In the genomic region with DNA sequence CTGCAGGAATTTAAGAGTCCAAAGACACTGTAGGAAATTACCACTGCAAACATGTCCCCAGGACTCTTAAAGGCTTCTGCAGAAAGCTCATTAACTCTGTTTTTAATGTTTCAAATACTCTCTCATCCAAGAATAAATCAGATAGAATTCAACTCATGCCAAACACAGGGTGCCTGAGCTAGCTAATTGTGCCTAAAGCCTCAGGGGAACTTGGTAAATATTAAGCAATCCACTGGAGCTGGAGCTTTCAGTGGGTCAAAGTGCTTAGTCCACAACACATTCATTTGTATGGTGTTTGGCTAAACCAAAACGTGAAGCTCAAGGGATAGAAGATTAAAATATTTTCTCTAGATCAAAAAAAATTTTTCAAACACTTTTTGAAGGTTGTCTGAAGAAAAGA, we compare ENCODE assay signal across 15 cellular contexts.
DNase-seq lines count a peak whose midpoint lies in the region; ATAC-seq and TF ChIP-seq lines count a peak whose summit lies in the region.
"Had no signal": no experiment of that assay in that cellular context is flagged by ENCODE, and none has a peak within 500 bp of the region (broad histone marks: within the 10 kb centered on the region; RNA-seq: fewer than 3 reads in every experiment).

No MANE protein-coding gene starts in this region.

- POLR2A ChIA-PET in CD8-positive, alpha-beta memory T cell (lab: Charles Lee): no interaction called here

- H3K27ac ChIP-seq in left ventricle myocardium inferior (replicated peaks): no peak overlapping the region
- peak overlapping the region; percentile 32 for H3K27ac ChIP-seq in muscle layer of colon (ENCODE audit: low read depth, low read length)
- no peak overlapping the region for H3K27ac ChIP-seq in CD8-positive, alpha-beta memory T cell (ENCODE audit: low read depth, low read length)
- no peak overlapping the region for H3K27ac ChIP-seq in WERI-Rb-1
- H3K27ac ChIP-seq: ovary had no signal

- H3K9me3 Mint-ChIP-seq in CD8-positive, alpha-beta memory T cell: peaks cover 0 to 4% (median 0%) of the 10 kb centered on the region in 5 donors
- no peaks in the 10 kb centered on the region for H3K9me3 Mint-ChIP-seq in stimulated activated naive B cell treated with anti-CD40 and anti-IgM and Interleukin-4, amounts not matched to agents 10 μg/mL and 1 μg/mL and 100 μg/mL, for 72 hours
- H3K9me3 Mint-ChIP-seq: activated CD8-positive, alpha-beta T cell treated with anti-CD3 and anti-CD28 coated beads for 36 hours; activated T-helper 2 cell treated with anti-CD3 and anti-CD28 coated beads, Interferon-gamma antibody, Interleukin-2, Interleukin-4, amounts not matched to agents 10 μg/mL and 5 μg/mL and 100 μg/mL, durations not matched to agents 14 hours and 24 hours and 36 hours; mesothelial cell of epicardium had no signal

- TF ChIP-seq CTCF in left ventricle myocardium inferior (IDR thresholded peaks at IDR 0.05; ENCODE audit: borderline replicate concordance): no peak
- no peak for TF ChIP-seq CTCF in fibroblast of mammary gland (conservative IDR thresholded peaks at IDR 0.05; ENCODE audit: control insufficient read depth, insufficient read depth, low read depth, low read length)
- TF ChIP-seq CTCF in WERI-Rb-1 (IDR thresholded peaks at IDR 0.05; ENCODE audit: low read depth, low read length): no peak

- no peak overlapping the region for H3K4me3 Mint-ChIP-seq in CD8-positive, alpha-beta memory T cell
- H3K4me3 Mint-ChIP-seq in stimulated activated naive B cell treated with anti-CD40 and anti-IgM and Interleukin-4, amounts not matched to agents 10 μg/mL and 1 μg/mL and 100 μg/mL, for 72 hours: no peak overlapping the region
- H3K4me3 Mint-ChIP-seq: activated CD8-positive, alpha-beta T cell treated with anti-CD3 and anti-CD28 coated beads for 36 hours; mesothelial cell of epicardium had no signal

- DNase-seq in left ventricle myocardium superior (no peak), left ventricle myocardium inferior (no peak), fibroblast of mammary gland (ENCODE audit: low read depth) (peak; percentile 65), WERI-Rb-1 (no peak)
- DNase-seq in stimulated activated naive CD4-positive, alpha-beta T cell treated with Interleukin-2 at 50 U/mL for 16 hours (lab: John Stamatoyannopoulos, UW): no peak
- DNase-seq in CD8-positive, alpha-beta memory T cell: no peak
- no peak for DNase-seq in stimulated activated naive B cell treated with anti-CD40 and anti-IgM and Interleukin-4, amounts not matched to agents 10 μg/mL and 1 μg/mL and 100 μg/mL, for 72 hours
- DNase-seq: activated CD8-positive, alpha-beta T cell treated with anti-CD3 and anti-CD28 coated beads for 36 hours; MV-4-11; ovary; stimulated activated CD4-positive, alpha-beta T cell treated with anti-CD3 and anti-CD28 coated beads, Interleukin-15, amount 100 ng/mL, for 24 hours; transverse colon had no signal

- no peaks in the 10 kb centered on the region for H3K36me3 ChIP-seq in left ventricle myocardium inferior
- no peaks in the 10 kb centered on the region for H3K36me3 ChIP-seq in muscle layer of colon (ENCODE audit: insufficient read depth, low read length)
- H3K36me3 ChIP-seq in CD8-positive, alpha-beta memory T cell (ENCODE audit: insufficient read depth, low read length): no peaks in the 10 kb centered on the region
- H3K36me3 ChIP-seq in WERI-Rb-1: no peaks in the 10 kb centered on the region
- H3K36me3 ChIP-seq: ovary, transverse colon had no signal

- H3K27me3 ChIP-seq in left ventricle myocardium inferior (ENCODE audit: low read depth) (no peaks in the 10 kb centered on the region), muscle layer of colon (ENCODE audit: control insufficient read depth in 1 of 2, insufficient read depth in 2 of 2, low read length in 2 of 2) (no peaks in the 10 kb centered on the region), WERI-Rb-1 (ENCODE audit: insufficient read depth, low read depth, severe bottlenecking) (no peaks in the 10 kb centered on the region)
- no peaks in the 10 kb centered on the region for H3K27me3 ChIP-seq in CD8-positive, alpha-beta memory T cell (ENCODE audit: insufficient read depth, low read length, poor library complexity, severe bottlenecking)
- H3K27me3 ChIP-seq: ovary, transverse colon had no signal

- no peaks in the 10 kb centered on the region for H3K27me3 Mint-ChIP-seq in CD8-positive, alpha-beta memory T cell
- no peaks in the 10 kb centered on the region for H3K27me3 Mint-ChIP-seq in stimulated activated naive B cell treated with anti-CD40 and anti-IgM and Interleukin-4, amounts not matched to agents 10 μg/mL and 1 μg/mL and 100 μg/mL, for 72 hours

- intact Hi-C loops in left ventricle myocardium superior (cut with micrococcal nuclease): no loop called here
- intact Hi-C loops in left ventricle myocardium inferior (cut with micrococcal nuclease): no loop called here

- no peaks in the 10 kb centered on the region for H3K9me3 ChIP-seq in left ventricle myocardium inferior (replicated peaks)
- H3K9me3 ChIP-seq in muscle layer of colon (ENCODE audit: low read length): no peaks in the 10 kb centered on the region
- no peaks in the 10 kb centered on the region for H3K9me3 ChIP-seq in CD8-positive, alpha-beta memory T cell (ENCODE audit: low read length)
- H3K9me3 ChIP-seq in WERI-Rb-1 (ENCODE audit: severe bottlenecking): no peaks in the 10 kb centered on the region
- H3K9me3 ChIP-seq: ovary, transverse colon had no signal

- CTCF ChIA-PET in CD8-positive, alpha-beta memory T cell (lab: Charles Lee): no interaction called here

- peak; percentile 52 for ATAC-seq in left ventricle myocardium superior
- ATAC-seq in stimulated activated naive B cell treated with anti-CD40 and anti-IgM and Interleukin-4, amounts not matched to agents 10 μg/mL and 1 μg/mL and 100 μg/mL, for 72 hours (replicated peaks): no peak
- ATAC-seq: activated CD8-positive, alpha-beta T cell treated with anti-CD3 and anti-CD28 coated beads for 36 hours had no signal

- H3K9ac ChIP-seq in muscle layer of colon (ENCODE audit: low read length): no peak overlapping the region

- no peak overlapping the region for H3K4me3 ChIP-seq in left ventricle myocardium inferior
- no peak overlapping the region for H3K4me3 ChIP-seq in fibroblast of mammary gland (ENCODE audit: control insufficient read depth, low read depth, low read length)
- no peak overlapping the region for H3K4me3 ChIP-seq in muscle layer of colon (ENCODE audit: low read depth in 1 of 2, low read length in 2 of 2)
- H3K4me3 ChIP-seq in CD8-positive, alpha-beta memory T cell (ENCODE audit: low read length): no peak overlapping the region
- H3K4me3 ChIP-seq in WERI-Rb-1 (ENCODE audit: low read depth, low read length): no peak overlapping the region
- H3K4me3 ChIP-seq: ovary, transverse colon had no signal

- no peaks in the 10 kb centered on the region for H3K36me3 Mint-ChIP-seq in CD8-positive, alpha-beta memory T cell
- no peaks in the 10 kb centered on the region for H3K36me3 Mint-ChIP-seq in stimulated activated naive B cell treated with anti-CD40 and anti-IgM and Interleukin-4, amounts not matched to agents 10 μg/mL and 1 μg/mL and 100 μg/mL, for 72 hours
- H3K36me3 Mint-ChIP-seq: mesothelial cell of epicardium had no signal

- no peaks in the 10 kb centered on the region for H3K4me1 Mint-ChIP-seq in CD8-positive, alpha-beta memory T cell
- H3K4me1 Mint-ChIP-seq in stimulated activated naive B cell treated with anti-CD40 and anti-IgM and Interleukin-4, amounts not matched to agents 10 μg/mL and 1 μg/mL and 100 μg/mL, for 72 hours: peaks cover 0 to 4% of the 10 kb centered on the region in 2 donors

- H3K4me1 ChIP-seq in left ventricle myocardium inferior: peaks cover 35% of the 10 kb centered on the region
- H3K4me1 ChIP-seq in muscle layer of colon (ENCODE audit: insufficient read depth, low read length): peaks cover 36% of the 10 kb centered on the region
- no peaks in the 10 kb centered on the region for H3K4me1 ChIP-seq in CD8-positive, alpha-beta memory T cell (ENCODE audit: insufficient read depth, low read length)

- no peak overlapping the region for H3K27ac Mint-ChIP-seq in CD8-positive, alpha-beta memory T cell
- H3K27ac Mint-ChIP-seq in stimulated activated naive B cell treated with anti-CD40 and anti-IgM and Interleukin-4, amounts not matched to agents 10 μg/mL and 1 μg/mL and 100 μg/mL, for 72 hours: no peak overlapping the region
- H3K27ac Mint-ChIP-seq: activated CD8-positive, alpha-beta T cell treated with anti-CD3 and anti-CD28 coated beads for 36 hours; activated T-helper 2 cell treated with anti-CD3 and anti-CD28 coated beads, Interferon-gamma antibody, Interleukin-2, Interleukin-4, amounts not matched to agents 10 μg/mL and 5 μg/mL and 100 μg/mL, durations not matched to agents 14 hours and 24 hours and 36 hours; mesothelial cell of epicardium had no signal
